8 cellular contexts compared by ENCODE assay signal in the genomic region with DNA sequence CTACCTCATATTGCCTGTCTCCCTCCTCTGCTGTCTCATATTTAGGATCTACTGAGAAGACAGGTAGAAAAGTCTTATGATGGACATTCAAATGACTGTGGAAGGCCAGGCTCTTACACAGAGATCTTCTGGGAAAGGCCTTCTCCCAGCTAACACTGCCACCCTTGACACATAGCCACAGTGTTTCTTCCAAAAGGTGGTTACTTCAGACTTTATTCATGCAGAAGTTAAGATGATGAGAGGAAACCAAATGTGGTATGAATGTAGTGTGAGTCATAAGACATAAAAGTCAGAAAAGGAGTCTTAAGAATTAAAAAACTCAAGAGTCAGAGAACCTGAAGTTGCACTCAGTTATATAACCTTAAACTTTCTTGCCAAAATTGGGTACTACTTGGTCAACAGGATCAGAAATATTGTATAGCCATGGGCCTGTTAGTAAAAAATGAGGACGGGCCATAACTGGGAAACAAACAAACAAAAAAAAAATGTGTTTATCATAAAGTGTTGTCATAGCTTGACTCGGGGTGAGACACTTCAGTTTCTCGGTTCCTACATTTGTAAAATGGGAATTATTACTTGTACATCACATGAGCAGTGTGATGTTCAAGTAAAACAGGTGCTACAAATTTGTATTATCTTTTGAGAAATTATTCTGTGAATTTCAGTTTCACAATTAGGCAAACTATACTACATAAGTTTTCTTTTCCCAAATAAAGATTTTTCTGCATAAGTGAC. TPM values are rescaled to one million over a fixed set of nuclear protein-coding genes. Genes with fewer than 3 reads are reported as not detected.
A peak's percentile ranks its signal among the peaks of the same experiment; 100 is the strongest.
DNase-seq lines count a peak whose midpoint lies in the region; ATAC-seq, FAIRE-seq and TF ChIP-seq lines count a peak whose summit lies in the region.

No MANE protein-coding gene starts in this region.

- peak overlapping the region; percentile 21 for H3K4me2 ChIP-seq in osteoblast (ENCODE audit: insufficient read depth, low read length)

- no peaks in the 10 kb centered on the region for H4K20me1 ChIP-seq in osteoblast (ENCODE audit: insufficient read depth, low read length)

- no peak overlapping the region for H3K4me3 ChIP-seq in osteoblast (ENCODE audit: insufficient read depth, low read length)

- peaks cover 31% of the 10 kb centered on the region for H3K4me1 ChIP-seq in osteoblast (ENCODE audit: insufficient read depth, low read length)

- no peaks in the 10 kb centered on the region for H3K27me3 ChIP-seq in osteoblast (ENCODE audit: insufficient read depth, low read length)

- peak; percentile 42 for DNase-seq in RKO (ENCODE audit: low spot score)
- peak in 1 of 61 donors; percentile 25 for DNase-seq in caudate nucleus (lab: John Stamatoyannopoulos, UW)
- peak; percentile 83 for DNase-seq in osteoblast (ENCODE audit: insufficient read length, low spot score, missing footprints)
- DNase-seq in COLO829 (ENCODE audit: low spot score), result no peak
- no peak for DNase-seq in NCI-H2081 (lab: John Stamatoyannopoulos, UW)
- no peak for DNase-seq in GM19239 (ENCODE audit: insufficient read length, low spot score)

- H3K27ac ChIP-seq in caudate nucleus (ENCODE audit: low read depth, low read length), result peak overlapping the region; percentile 76
- peak overlapping the region; percentile 68 for H3K27ac ChIP-seq in osteoblast (ENCODE audit: low read depth, low read length)

- H3K79me2 ChIP-seq in osteoblast (ENCODE audit: insufficient read depth, low read length), result peaks cover 26% of the 10 kb centered on the region

- H3K36me3 ChIP-seq in osteoblast (ENCODE audit: insufficient read depth, low read length), result no peaks in the 10 kb centered on the region

- H2AFZ ChIP-seq in osteoblast (ENCODE audit: low read length), result peak overlapping the region; percentile 79

- peak; percentile 33 for ATAC-seq in GM18505 (IDR thresholded peaks at IDR 0.05; ENCODE audit: unreplicated experiment)
- ATAC-seq in HG02840 (IDR thresholded peaks at IDR 0.05; ENCODE audit: low FRiP score, unreplicated experiment), result peak; percentile 35

- no peak for FAIRE-seq in GM19239 (lab: Jason Lieb, UNC)

- no peaks in the 10 kb centered on the region for H3K9me3 ChIP-seq in osteoblast (ENCODE audit: low read depth, low read length)

- TF ChIP-seq CTCF in osteoblast (IDR thresholded peaks at IDR 0.05; ENCODE audit: extremely low read depth, low read depth, low read length), result no peak

- no peak for TF ChIP-seq POLR2A in GM18505 (IDR thresholded peaks at IDR 0.05; ENCODE audit: borderline replicate concordance, extremely low read depth, insufficient read depth, insufficient read length)

RNA-seq across cellular contexts. Expression of a gene that starts 1.2 kb away (rescaled TPM):
- 18.6 and 22.4 TPM in 2 replicates for total RNA-seq in osteoblast

Comparison
In these comparisons a context has a peak if more than half of its experiments do, and no peak if none do; other contexts are left out.
1. DNase-seq: peak in RKO (single experiment) and osteoblast (single experiment); none in COLO829 (single experiment), NCI-H2081 (0 of 2) and GM19239 (single experiment).